In the genomic region with DNA sequence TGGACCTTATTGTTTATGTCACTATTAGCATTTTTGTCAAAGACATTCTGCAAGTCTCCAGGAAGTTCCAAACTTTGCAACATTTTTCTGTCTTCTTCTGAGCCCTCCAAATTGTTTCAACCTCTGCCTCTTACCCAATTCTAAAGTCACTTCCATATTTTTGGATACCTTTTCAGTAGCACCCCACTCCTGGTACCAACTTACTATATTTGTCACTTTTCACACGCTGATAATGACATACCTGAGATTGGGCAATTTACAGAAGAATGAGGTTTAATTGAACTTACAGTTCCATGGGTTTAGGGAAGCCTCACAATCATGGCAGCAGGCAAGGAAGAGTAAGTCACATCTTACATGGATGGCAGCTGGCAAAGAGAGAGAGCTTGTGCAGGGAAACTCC, we compare ENCODE assay signal across 34 cellular contexts.
"Had no signal": no experiment of that assay in that cellular context is flagged by ENCODE, and none has a peak within 500 bp of the region (broad histone marks: within the 10 kb centered on the region; RNA-seq: fewer than 3 reads in every experiment).

No MANE protein-coding gene starts in this region.

- ATAC-seq: activated naive CD4-positive, alpha-beta T cell treated with anti-CD3 and anti-CD28 coated beads, Interleukin-2, amount 50 U/mL, for 72 hours; activated naive CD8-positive, alpha-beta T cell treated with anti-CD3 and anti-CD28 coated beads, Interleukin-2, amount 50 U/mL, for 24 hours; activated T-cell treated with anti-CD3 and anti-CD28 coated beads, Interleukin-2, amount 50 U/mL, for 4 hours; activated T-cell treated with anti-CD3 and anti-CD28 coated beads, Interleukin-2, amount 50 U/mL, for 72 hours; activated T-helper 17 cell treated with anti-CD3 and anti-CD28 coated beads, Interleukin-2, amount 50 U/mL, for 72 hours; body of pancreas had no signal

- H3K27ac ChIP-seq: adrenal gland, ascending aorta, body of pancreas, brain microvascular endothelial cell, breast epithelium, cardiac muscle cell had no signal

- FAIRE-seq: astrocyte, bronchial epithelial cell had no signal

- H3K4me3 ChIP-seq: adrenal gland, ascending aorta, body of pancreas, breast epithelium, cardiac muscle cell had no signal

- H3K4me1 ChIP-seq: adrenal gland, ascending aorta, body of pancreas, breast epithelium had no signal

- H3K27me3 ChIP-seq: adrenal gland, ascending aorta, body of pancreas, brain microvascular endothelial cell, breast epithelium, cardiac muscle cell had no signal

- DNase-seq: activated effector memory CD4-positive, alpha-beta T cell treated with anti-CD3 and anti-CD28 coated beads, Interleukin-2, amount 50 U/mL, for 16 hours; activated effector memory CD4-positive, alpha-beta T cell treated with Interleukin-2 at 50 U/mL for 16 hours; activated gamma-delta T cell; activated gamma-delta T cell treated with Interleukin-2 at 50 U/mL for 16 hours; activated naive CD4-positive, alpha-beta T cell; activated naive CD4-positive, alpha-beta T cell treated with anti-CD3 and anti-CD28 coated beads for 36 hours; activated naive CD4-positive, alpha-beta T cell treated with anti-CD3 and anti-CD28 coated beads, Interleukin-2, amount 10 ng/mL, durations not matched to agents 7 days and 5 days; activated naive CD4-positive, alpha-beta T cell treated with anti-CD3 and anti-CD28 coated beads, Interleukin-2, amount 50 U/mL, for 16 hours; activated naive CD4-positive, alpha-beta T cell treated with Interleukin-2 at 50 U/mL for 16 hours; activated naive CD8-positive, alpha-beta T cell treated with anti-CD3 and anti-CD28 coated beads for 36 hours; activated naive CD8-positive, alpha-beta T cell treated with anti-CD3 and anti-CD28 coated beads, Interleukin-2, amount 10 ng/mL, durations not matched to agents 7 days and 5 days; activated naive CD8-positive, alpha-beta T cell treated with anti-CD3 and anti-CD28 coated beads, Interleukin-2, amount 50 U/mL, for 24 hours; activated T-cell treated with anti-CD3 and anti-CD28 coated beads, Interleukin-2, amount 50 U/mL, for 1 hour; activated T-cell treated with anti-CD3 and anti-CD28 coated beads, Interleukin-2, amount 50 U/mL, for 24 hours; activated T-cell treated with anti-CD3 and anti-CD28 coated beads, Interleukin-2, amount 50 U/mL, for 4 hours; activated T-cell treated with anti-CD3 and anti-CD28 coated beads, Interleukin-2, amount 50 U/mL, for 48 hours; activated T-cell treated with anti-CD3 and anti-CD28 coated beads, Interleukin-2, amount 50 U/mL, for 72 hours; adrenal gland; amniotic stem cell; amygdala; anterior cingulate cortex; aorta; body of pancreas; brain microvascular endothelial cell; caudate nucleus; central memory CD4-positive, alpha-beta T cell; cerebellar nuclear complex had no signal

- H3K36me3 ChIP-seq: adrenal gland, ascending aorta, brain microvascular endothelial cell, breast epithelium, cardiac muscle cell had no signal

- H3K9me3 ChIP-seq: adrenal gland had no signal
